15 cellular contexts compared by ENCODE assay signal in genomic region chr21:45348591-45349327, GRCh38. TPM values are rescaled to one million over a fixed set of nuclear protein-coding genes. Genes with fewer than 3 reads are reported as not detected.
A peak's percentile ranks its signal among the peaks of the same experiment; 100 is the strongest.
DNase-seq lines count a peak whose midpoint lies in the region; ATAC-seq and TF ChIP-seq lines count a peak whose summit lies in the region.
"Had no signal": no experiment of that assay in that cellular context is flagged by ENCODE, and none has a peak within 500 bp of the region (broad histone marks: within the 10 kb centered on the region; RNA-seq: fewer than 3 reads in every experiment).

No MANE protein-coding gene starts in this region.

- DNase-seq in left ventricle myocardium superior = peak; percentile 22
- DNase-seq in prostate gland (ENCODE audit: low spot score) = no peak
- no peak for DNase-seq in tibial nerve (ENCODE audit: low spot score in 2 of 2)
- DNase-seq in colonic mucosa = no peak
- DNase-seq: activated CD8-positive, alpha-beta memory T cell treated with anti-CD3 and anti-CD28 coated beads, Interleukin-2, amount 10 ng/mL, durations not matched to agents 7 days and 5 days; Calu3; foreskin fibroblast; NCI-H1436 treated with DMSO at 0.1 percent for 48 hours; NCI-H345; SHP77 had no signal

- H3K27ac ChIP-seq in VCaP (peak overlapping the region; percentile 38; the same call in 1 of the 2 replicates), prostate gland (peak overlapping the region; percentile 57 to 75), tibial nerve (peak overlapping the region; percentile 4 to 77 (median 40)), colonic mucosa (no peak overlapping the region)

- no peak for TF ChIP-seq POLR2A in prostate gland (IDR thresholded peaks at IDR 0.05)
- no peak for TF ChIP-seq POLR2A in tibial nerve (IDR thresholded peaks at IDR 0.05)

- H3K4me3 ChIP-seq in prostate gland (no peak overlapping the region), tibial nerve (no peak overlapping the region), colonic mucosa (no peak overlapping the region)
- H3K4me3 ChIP-seq: left lung had no signal

- WGBS in prostate gland = 68% methylated on average over 18 of the region's 18 CpGs
- WGBS in tibial nerve, 2 donors = 79 to 83% methylated on average over 15 to 18 of the region's 18 CpGs

- peak overlapping the region in 1 of 2 donors; percentile 2 for H3K9ac ChIP-seq in colonic mucosa (ENCODE audit: low read depth in 2 of 2, low read length in 2 of 2)

- no peaks in the 10 kb centered on the region for H3K27me3 ChIP-seq in prostate gland (replicated peaks; ENCODE audit: insufficient read depth)
- H3K27me3 ChIP-seq in tibial nerve = no peaks in the 10 kb centered on the region
- H3K27me3 ChIP-seq in colonic mucosa = no peaks in the 10 kb centered on the region

- H3K9me3 ChIP-seq in prostate gland = no peaks in the 10 kb centered on the region
- H3K9me3 ChIP-seq in tibial nerve = no peaks in the 10 kb centered on the region
- no peaks in the 10 kb centered on the region for H3K9me3 ChIP-seq in colonic mucosa
- H3K9me3 ChIP-seq: left lung had no signal

- no peaks in the 10 kb centered on the region for H3K4me1 ChIP-seq in prostate gland (replicated peaks)
- peaks cover 0 to 56% (median 14%) of the 10 kb centered on the region in 4 donors for H3K4me1 ChIP-seq in tibial nerve
- no peaks in the 10 kb centered on the region for H3K4me1 ChIP-seq in colonic mucosa
- H3K4me1 ChIP-seq: left lung had no signal

- no peak for ATAC-seq in left ventricle myocardium superior
- ATAC-seq in GM18909 (IDR thresholded peaks at IDR 0.05; ENCODE audit: poor library complexity, unreplicated experiment) = no peak
- ATAC-seq in GM19397 (IDR thresholded peaks at IDR 0.05; ENCODE audit: unreplicated experiment) = no peak
- ATAC-seq: activated CD8-positive, alpha-beta memory T cell treated with anti-CD3 and anti-CD28 coated beads, Interleukin-2, amount 10 ng/mL, durations not matched to agents 7 days and 5 days; stimulated activated memory B cell treated with anti-CD40 and anti-IgM and Interleukin-4, amounts not matched to agents 10 μg/mL and 1 μg/mL and 100 μg/mL, for 72 hours had no signal

- intact Hi-C loops in left ventricle myocardium superior (cut with micrococcal nuclease) = no loop called here
- intact Hi-C loops in prostate gland (cut with DNase I) = no loop called here
- intact Hi-C loops in colonic mucosa (cut with DNase I) = no loop called here

- H3K36me3 ChIP-seq in prostate gland (no peaks in the 10 kb centered on the region), tibial nerve (no peaks in the 10 kb centered on the region), colonic mucosa (no peaks in the 10 kb centered on the region)
- H3K36me3 ChIP-seq: left lung had no signal

- TF ChIP-seq CTCF in VCaP (conservative IDR thresholded peaks at IDR 0.05) (no peak), prostate gland (IDR thresholded peaks at IDR 0.05) (no peak), tibial nerve (IDR thresholded peaks at IDR 0.05) (no peak), colonic mucosa (IDR thresholded peaks at IDR 0.05) (no peak)

- TF ChIP-seq EP300 in tibial nerve (IDR thresholded peaks at IDR 0.05) = no peak

RNA-seq across cellular contexts. Expression of gene COL18A1, which starts 56.2 kb away (rescaled TPM):
- total RNA-seq in left ventricle myocardium superior (52.4 TPM), prostate gland (100 to 1,000 TPM in 1 of 2 donors, 10 to 100 TPM in 1; 56.2 to 229 TPM), tibial nerve (100 to 1,000 TPM; 124 to 224 (median 173) TPM), colonic mucosa (10 to 100 TPM in 1 of 2 donors, 1 to 10 TPM in 1; 8.4 to 22.3 TPM)
